In genomic region chr1:39799770-39800470, GRCh38 we compare ENCODE assay signal across 8 cellular contexts. TPM values are rescaled to one million over a fixed set of nuclear protein-coding genes. Genes with fewer than 3 reads are reported as not detected.
DNase-seq lines count a peak whose midpoint lies in the region; ATAC-seq lines count a peak whose summit lies in the region.

No MANE protein-coding gene starts in this region.

- ATAC-seq in GM18498 (IDR thresholded peaks at IDR 0.05; ENCODE audit: unreplicated experiment) (peak; percentile 56), HG02885 (IDR thresholded peaks at IDR 0.05; ENCODE audit: poor library complexity, unreplicated experiment) (peak; percentile 68), left lobe of liver (peak; percentile 98)

- DNase-seq in 8988T (peak; percentile 59), NCI-H2029 treated with DMSO at 0.1 percent for 48 hours (lab: John Stamatoyannopoulos, UW) (peak; percentile 100), left lobe of liver (ENCODE audit: low spot score) (peak; percentile 72)
- DNase-seq in activated CD4-positive, CD25-positive, alpha-beta regulatory T cell treated with anti-CD3 and anti-CD28 coated beads, Interleukin-2, amount 50 U/mL, for 16 hours (ENCODE audit: low read depth, low spot score), result peak; percentile 44
- DNase-seq in central memory CD4-positive, alpha-beta T cell, result peak; percentile 52
- DNase-seq in stimulated activated CD4-positive, alpha-beta T cell treated with anti-CD3 and anti-CD28 coated beads, Interleukin-4, amount 100 ng/mL, for 4 hours, result peak; percentile 56 to 71

RNA-seq across cellular contexts. Expression of gene BMP8B, which starts 11.3 kb away (rescaled TPM):
- 0.10 TPM for total RNA-seq in left lobe of liver

RNA-seq across cellular contexts. Expression of gene OXCT2, which starts 28.8 kb away (rescaled TPM):
- not detected for total RNA-seq in left lobe of liver

Comparison
In these comparisons a context has a peak if more than half of its experiments do, and no peak if none do; other contexts are left out.
1. Peak in every context shown above with its lines: DNase-seq and ATAC-seq.
2. DNase-seq: peak in every context shown above with its lines; median percentile 100 in NCI-H2029 treated with DMSO at 0.1 percent for 48 hours; 72 in left lobe of liver; 64 in stimulated activated CD4-positive, alpha-beta T cell treated with anti-CD3 and anti-CD28 coated beads, Interleukin-4, amount 100 ng/mL, for 4 hours; 59 in 8988T; 52 in central memory CD4-positive, alpha-beta T cell; 44 in activated CD4-positive, CD25-positive, alpha-beta regulatory T cell treated with anti-CD3 and anti-CD28 coated beads, Interleukin-2, amount 50 U/mL, for 16 hours.